In genomic region chr21:46151989-46152938, GRCh38 we compare ENCODE assay signal across 1 cellular context.
TF ChIP-seq lines count a peak whose summit lies in the region.

No MANE protein-coding gene starts in this region.

TF ChIP-seq in H1, 55 proteins besides CTCF, POLR2A, EP300 and RAD21 (continued from another document):
- TF ChIP-seq CEBPB (IDR thresholded peaks at IDR 0.05; ENCODE audit: low read depth, low read length) (no peak), TEAD4 (IDR thresholded peaks at IDR 0.05; ENCODE audit: low read depth, low read length) (no peak), HDAC6 (IDR thresholded peaks at IDR 0.05; ENCODE audit: low read depth, low read length) (no peak), TCF12 (IDR thresholded peaks at IDR 0.05; ENCODE audit: low read depth, low read length) (no peak)
